Comparison of ENCODE assay signal across 18 cellular contexts in the genomic region with DNA sequence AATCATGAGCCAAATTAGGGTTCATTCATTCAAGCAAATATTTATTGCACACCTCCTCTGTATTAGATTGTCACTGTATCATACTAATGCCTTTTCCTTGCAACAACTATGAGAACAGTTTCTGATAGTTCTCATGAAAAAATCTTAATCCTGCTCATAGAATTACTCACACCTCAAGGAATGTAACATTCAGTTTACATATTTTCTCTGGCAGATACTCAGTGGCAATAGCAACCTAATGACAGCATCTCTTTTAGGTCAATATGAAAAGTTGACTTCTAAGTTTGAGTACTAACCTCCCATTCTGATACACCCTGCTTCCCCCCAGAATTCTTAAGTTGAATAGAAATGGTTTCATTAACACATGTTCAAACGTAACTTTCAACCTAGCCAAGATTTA.
DNase-seq lines count a peak whose midpoint lies in the region; ATAC-seq, FAIRE-seq and TF ChIP-seq lines count a peak whose summit lies in the region.
"Had no signal": no experiment of that assay in that cellular context is flagged by ENCODE, and none has a peak within 500 bp of the region (broad histone marks: within the 10 kb centered on the region; RNA-seq: fewer than 3 reads in every experiment).

No MANE protein-coding gene starts in this region.

- in situ Hi-C loops in astrocyte of the spinal cord (cut with HindIII; ENCODE audit: low sequenced_read_pairs) = no loop called here

- FAIRE-seq in keratinocyte (lab: Jason Lieb, UNC) = no peak
- FAIRE-seq: pancreas had no signal

- TF ChIP-seq CTCF in HFFc6 (IDR thresholded peaks at IDR 0.05) (no peak), astrocyte of the spinal cord (IDR thresholded peaks at IDR 0.05; ENCODE audit: low read depth, low read length) (no peak), keratinocyte (optimal IDR thresholded peaks at IDR 0.05 in 1 of 3, IDR thresholded peaks at IDR 0.05 in 1 of 3, conservative IDR thresholded peaks at IDR 0.05 in 1 of 3; ENCODE audit: extremely low read depth in 1 of 3, insufficient read depth in 2 of 3, low read length in 3 of 3) (no peak), prostate gland (IDR thresholded peaks at IDR 0.05) (no peak)

- H3K9me3 Mint-ChIP-seq in HFFc6 = no peaks in the 10 kb centered on the region

- no peak overlapping the region for H2AFZ ChIP-seq in ACC112 (ENCODE audit: low read length, unreplicated experiment)
- H2AFZ ChIP-seq in keratinocyte (ENCODE audit: control insufficient read depth, low read length) = no peak overlapping the region

- no peak for ATAC-seq in HG03108 (IDR thresholded peaks at IDR 0.05; ENCODE audit: unreplicated experiment)
- ATAC-seq: body of pancreas, left ventricle myocardium superior, pancreas had no signal

- H3K36me3 ChIP-seq in ACC112 (ENCODE audit: insufficient read depth, low read length) = no peaks in the 10 kb centered on the region
- H3K36me3 ChIP-seq in keratinocyte (ENCODE audit: control insufficient read depth in 2 of 2, extremely low read depth in 1 of 2, insufficient read depth in 2 of 2, low read length in 2 of 2) = no peaks in the 10 kb centered on the region
- no peaks in the 10 kb centered on the region for H3K36me3 ChIP-seq in prostate gland
- H3K36me3 ChIP-seq: pancreas had no signal

- dilution Hi-C loops in keratinocyte (cut with MboI; ENCODE audit: extremely low pct_ligation_motif_present, low sequenced_read_pairs) = no loop called here

- intact Hi-C loops in prostate gland (cut with DNase I) = no loop called here

- peaks cover 45% of the 10 kb centered on the region for H3K4me1 Mint-ChIP-seq in HFFc6 (ENCODE audit: low read depth)

- H3K9me3 ChIP-seq in keratinocyte (ENCODE audit: control insufficient read depth, low read depth, low read length) = no peaks in the 10 kb centered on the region
- no peaks in the 10 kb centered on the region for H3K9me3 ChIP-seq in prostate gland
- H3K9me3 ChIP-seq: body of pancreas, Caco-2, pancreas had no signal

- 65% methylated on average over 1 of the region's 1 CpG for WGBS in prostate gland

- H3K4me3 ChIP-seq in ACC112 (ENCODE audit: low read depth, low read length) (peak overlapping the region; percentile 8; the same call in 1 of the 2 replicates), astrocyte of the spinal cord (ENCODE audit: low read depth, low read length) (no peak overlapping the region), keratinocyte (ENCODE audit: control insufficient read depth in 2 of 3, extremely low read depth in 1 of 3, insufficient read depth in 2 of 3, low read depth in 1 of 3, low read length in 3 of 3) (no peak overlapping the region), prostate gland (no peak overlapping the region)
- H3K4me3 ChIP-seq: body of pancreas, pancreas had no signal

- H3K9me1 ChIP-seq in keratinocyte (ENCODE audit: control insufficient read depth, extremely low read depth, insufficient read depth, low read length) = no peaks in the 10 kb centered on the region

- TF ChIP-seq POLR2A in prostate gland (IDR thresholded peaks at IDR 0.05) = no peak

- H4K20me1 ChIP-seq in keratinocyte (ENCODE audit: control insufficient read depth, extremely low read depth, insufficient read depth, low read length) = no peaks in the 10 kb centered on the region

- no peaks in the 10 kb centered on the region for H3K27me3 Mint-ChIP-seq in HFFc6 (ENCODE audit: insufficient read depth)

- peak overlapping the region; percentile 56 for H3K4me3 Mint-ChIP-seq in HFFc6

- H3K27me3 ChIP-seq in ACC112 (ENCODE audit: insufficient read depth, low read length) (no peaks in the 10 kb centered on the region), keratinocyte (ENCODE audit: control insufficient read depth, extremely low read depth, insufficient read depth, low read length) (no peaks in the 10 kb centered on the region), prostate gland (replicated peaks; ENCODE audit: insufficient read depth) (no peaks in the 10 kb centered on the region)
- H3K27me3 ChIP-seq: body of pancreas, pancreas had no signal

- no peaks in the 10 kb centered on the region for H3K79me2 ChIP-seq in ACC112 (ENCODE audit: control insufficient read depth, insufficient read depth, low read length, unreplicated experiment)
- no peaks in the 10 kb centered on the region for H3K79me2 ChIP-seq in keratinocyte (ENCODE audit: control insufficient read depth, insufficient read depth, low read length)

- H3K4me1 ChIP-seq in ACC112 (ENCODE audit: control insufficient read depth, insufficient read depth, low read length, unreplicated experiment) (peaks cover 23% of the 10 kb centered on the region), keratinocyte (ENCODE audit: control insufficient read depth, extremely low read depth, insufficient read depth, low read length) (peaks cover 23% of the 10 kb centered on the region), prostate gland (replicated peaks) (no peaks in the 10 kb centered on the region)
- H3K4me1 ChIP-seq: body of pancreas, Caco-2, pancreas had no signal

- peak overlapping the region; percentile 13 for H3K4me2 ChIP-seq in keratinocyte (ENCODE audit: control insufficient read depth, extremely low read depth, insufficient read depth, low read depth, low read length)

- H3K27ac ChIP-seq in ACC112 (ENCODE audit: low read depth, low read length) = peak overlapping the region; percentile 67
- H3K27ac ChIP-seq in keratinocyte (ENCODE audit: control insufficient read depth, insufficient read depth, low read length) = no peak overlapping the region
- H3K27ac ChIP-seq in prostate gland = no peak overlapping the region
- H3K27ac ChIP-seq: body of pancreas, pancreas had no signal

- H3K27ac Mint-ChIP-seq in HFFc6 = peak overlapping the region; percentile 45

- DNase-seq in HFFc6 = peak; percentile 13
- peak; percentile 58 for DNase-seq in astrocyte of the spinal cord (ENCODE audit: low read depth, low spot score)
- no peak for DNase-seq in keratinocyte (ENCODE audit: low read depth, low spot score)
- no peak for DNase-seq in activated CD4-positive, alpha-beta T cell treated with anti-CD3 and anti-CD28 coated beads, Interleukin-2, amount 50 U/mL, for 4 hours
- DNase-seq in COLO829 (ENCODE audit: low spot score) = no peak
- no peak for DNase-seq in prostate gland (ENCODE audit: low spot score)
- DNase-seq: activated CD4-positive, CD25-positive, alpha-beta regulatory T cell treated with anti-CD3 and anti-CD28 coated beads, Interleukin-2, amount 50 U/mL, for 72 hours; activated CD8-positive, alpha-beta memory T cell treated with anti-CD3 and anti-CD28 coated beads, Interleukin-2, amount 50 U/mL, for 48 hours; body of pancreas; Caco-2; GF-D8; left ventricle myocardium superior; MM.1S; pancreas; stimulated activated naive CD4-positive, alpha-beta T cell; T1000 had no signal

- H3K36me3 Mint-ChIP-seq in HFFc6 (ENCODE audit: low read depth) = no peaks in the 10 kb centered on the region

- no peak overlapping the region for H3K9ac ChIP-seq in keratinocyte (ENCODE audit: control insufficient read depth, extremely low read depth, insufficient read depth, low read length)

Comparison
In these comparisons a context has a peak if more than half of its experiments do, and no peak if none do; other contexts are left out.
1. DNase-seq: peak in HFFc6 (single experiment) and astrocyte of the spinal cord (single experiment); none in keratinocyte (single experiment), activated CD4-positive, alpha-beta T cell treated with anti-CD3 and anti-CD28 coated beads, Interleukin-2, amount 50 U/mL, for 4 hours (0 of 2), COLO829 (single experiment) and prostate gland (single experiment).